Comparison of ENCODE assay signal across 14 cellular contexts in genomic region chr20:43984587-43984986, GRCh38.
"Had no signal": no experiment of that assay in that cellular context is flagged by ENCODE, and none has a peak within 500 bp of the region (broad histone marks: within the 10 kb centered on the region; RNA-seq: fewer than 3 reads in every experiment).

No MANE protein-coding gene starts in this region.

- H3K9me3 Mint-ChIP-seq: neural progenitor cell had no signal

- ATAC-seq: gastrocnemius medialis, pancreas had no signal

- H3K27ac ChIP-seq: gastrocnemius medialis, neural progenitor cell, pancreas had no signal

- H3K27me3 ChIP-seq: gastrocnemius medialis, heart right ventricle, neural progenitor cell had no signal

- FAIRE-seq: pancreas, TTC549 had no signal

- H2AFZ ChIP-seq: neural progenitor cell had no signal

- H3K27ac Mint-ChIP-seq: activated naive CD8-positive, alpha-beta T cell; neural progenitor cell had no signal

- H3K4me3 ChIP-seq: gastrocnemius medialis, heart right ventricle, neural progenitor cell, pancreas had no signal

- H3K9me3 ChIP-seq: gastrocnemius medialis, pancreas had no signal

- H3K4me3 Mint-ChIP-seq: activated naive CD8-positive, alpha-beta T cell; brain; neural progenitor cell had no signal

- H3K4me1 ChIP-seq: gastrocnemius medialis, pancreas had no signal

- H3K4me2 ChIP-seq: neural progenitor cell had no signal

- H3K36me3 Mint-ChIP-seq: activated naive CD8-positive, alpha-beta T cell; brain; neural progenitor cell had no signal

- H3K27me3 Mint-ChIP-seq: activated naive CD8-positive, alpha-beta T cell had no signal

- H3K9ac ChIP-seq: neural progenitor cell had no signal

- H3K36me3 ChIP-seq: gastrocnemius medialis, heart right ventricle, neural progenitor cell, pancreas had no signal

- DNase-seq: amygdala; cerebellar nuclear complex; gastrocnemius medialis; heart right ventricle; kidney glomerular epithelial cell; mammary epithelial cell; pancreas; stimulated activated CD4-positive, alpha-beta T cell treated with anti-CD3 and anti-CD28 coated beads, Interleukin-15, amount 100 ng/mL, for 24 hours; stimulated activated CD4-positive, alpha-beta T cell treated with anti-CD3 and anti-CD28 coated beads, Interleukin-4, amount 100 ng/mL, for 24 hours; trophoblast cell had no signal
